13 cellular contexts compared by ENCODE assay signal in the genomic region with DNA sequence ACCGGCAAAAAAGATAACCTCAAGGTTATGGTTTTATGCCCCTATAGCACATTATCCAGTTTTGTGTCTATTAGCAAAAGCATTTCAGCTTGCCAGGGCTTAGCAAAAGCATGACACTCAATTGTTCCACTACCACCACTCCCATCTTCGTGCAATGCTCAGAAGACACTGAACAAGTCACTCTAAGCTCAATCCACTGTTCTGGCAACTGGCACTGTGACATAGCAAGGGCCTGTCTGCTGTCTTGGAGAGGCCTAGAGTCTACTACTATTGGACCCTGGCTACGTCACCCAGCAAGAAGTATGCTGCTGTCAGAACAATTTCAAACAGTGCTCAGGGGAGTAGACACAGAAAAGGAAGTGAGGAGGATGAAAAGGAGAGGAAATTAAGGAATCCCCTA.
DNase-seq lines count a peak whose midpoint lies in the region; ATAC-seq and TF ChIP-seq lines count a peak whose summit lies in the region.
"Had no signal": no experiment of that assay in that cellular context is flagged by ENCODE, and none has a peak within 500 bp of the region (broad histone marks: within the 10 kb centered on the region; RNA-seq: fewer than 3 reads in every experiment).

No MANE protein-coding gene starts in this region.

- no peak overlapping the region for H3K4me3 Mint-ChIP-seq in activated T-cell treated with anti-CD3 and anti-CD28 coated beads, Interleukin-2, amount 50 U/mL, for 24 hours
- H3K4me3 Mint-ChIP-seq in activated T-cell treated with anti-CD3 and anti-CD28 coated beads, Interleukin-2, amount 50 U/mL, for 4 hours = no peak overlapping the region
- no peak overlapping the region for H3K4me3 Mint-ChIP-seq in chondrocyte (ENCODE audit: unreplicated experiment)

- no peak overlapping the region for H3K4me3 ChIP-seq in transverse colon

- in situ Hi-C loops in transverse colon (cut with MboI; ENCODE audit: low pct_ligation_motif_present in 1 of 4, low pct_unique_long_range_greater_than_20kb in 1 of 4, low sequenced_read_pairs in 3 of 4) = no loop called here

- 38 to 52% methylated on average over 3 of the region's 3 CpGs for WGBS in transverse colon (ENCODE audit: low coverage in 1 of 2), 2 donors

- H3K4me1 Mint-ChIP-seq in activated T-cell treated with anti-CD3 and anti-CD28 coated beads, Interleukin-2, amount 50 U/mL, for 24 hours (ENCODE audit: low read depth) = peaks cover 29% of the 10 kb centered on the region
- H3K4me1 Mint-ChIP-seq in activated T-cell treated with anti-CD3 and anti-CD28 coated beads, Interleukin-2, amount 50 U/mL, for 4 hours (ENCODE audit: low read depth) = peaks cover 20% of the 10 kb centered on the region
- peaks cover 79% of the 10 kb centered on the region for H3K4me1 Mint-ChIP-seq in chondrocyte (ENCODE audit: low read depth)

- peak overlapping the region; percentile 54 to 71 (median 66) for H3K27ac ChIP-seq in transverse colon
- H3K27ac ChIP-seq: neutrophil had no signal

- TF ChIP-seq CTCF in chondrocyte (IDR thresholded peaks at IDR 0.05) = no peak
- TF ChIP-seq CTCF in transverse colon (IDR thresholded peaks at IDR 0.05) = no peak

- peaks cover 14 to 59% (median 21%) of the 10 kb centered on the region in 4 donors for H3K4me1 ChIP-seq in transverse colon

- TF ChIP-seq POLR2A in transverse colon (IDR thresholded peaks at IDR 0.05) = no peak

- no peak for ATAC-seq in activated T-cell treated with anti-CD3 and anti-CD28 coated beads, Interleukin-2, amount 50 U/mL, for 4 hours
- ATAC-seq in HG03280 (IDR thresholded peaks at IDR 0.05; ENCODE audit: unreplicated experiment) (no peak), GM21717 (IDR thresholded peaks at IDR 0.05; ENCODE audit: unreplicated experiment) (no peak)
- ATAC-seq: activated CD4-positive, CD25-positive, alpha-beta regulatory T cell treated with anti-CD3 and anti-CD28 coated beads, Interleukin-2, amount 50 U/mL, for 24 hours; activated T-cell treated with anti-CD3 and anti-CD28 coated beads, Interleukin-2, amount 50 U/mL, for 72 hours had no signal

- intact Hi-C loops in transverse colon (cut with DNase I; ENCODE audit: low total_unique reads) = no loop called here

- H3K36me3 Mint-ChIP-seq in activated T-cell treated with anti-CD3 and anti-CD28 coated beads, Interleukin-2, amount 50 U/mL, for 24 hours (ENCODE audit: low read depth) = no peaks in the 10 kb centered on the region
- H3K36me3 Mint-ChIP-seq in activated T-cell treated with anti-CD3 and anti-CD28 coated beads, Interleukin-2, amount 50 U/mL, for 4 hours (ENCODE audit: insufficient read depth) = no peaks in the 10 kb centered on the region
- no peaks in the 10 kb centered on the region for H3K36me3 Mint-ChIP-seq in chondrocyte (ENCODE audit: low read depth)

- H3K27me3 Mint-ChIP-seq in activated T-cell treated with anti-CD3 and anti-CD28 coated beads, Interleukin-2, amount 50 U/mL, for 24 hours = no peaks in the 10 kb centered on the region
- H3K27me3 Mint-ChIP-seq in activated T-cell treated with anti-CD3 and anti-CD28 coated beads, Interleukin-2, amount 50 U/mL, for 4 hours (ENCODE audit: low read depth) = no peaks in the 10 kb centered on the region
- H3K27me3 Mint-ChIP-seq in chondrocyte (ENCODE audit: low read depth) = no peaks in the 10 kb centered on the region

- H3K9me3 Mint-ChIP-seq in activated T-cell treated with anti-CD3 and anti-CD28 coated beads, Interleukin-2, amount 50 U/mL, for 24 hours = no peaks in the 10 kb centered on the region
- no peaks in the 10 kb centered on the region for H3K9me3 Mint-ChIP-seq in activated T-cell treated with anti-CD3 and anti-CD28 coated beads, Interleukin-2, amount 50 U/mL, for 4 hours
- H3K9me3 Mint-ChIP-seq in chondrocyte (ENCODE audit: low read depth) = no peaks in the 10 kb centered on the region
- H3K9me3 Mint-ChIP-seq: activated T-cell treated with anti-CD3 and anti-CD28 coated beads, Interleukin-2, amount 50 U/mL, for 72 hours had no signal

- H3K27ac Mint-ChIP-seq in activated T-cell treated with anti-CD3 and anti-CD28 coated beads, Interleukin-2, amount 50 U/mL, for 24 hours = peak overlapping the region; percentile 71
- H3K27ac Mint-ChIP-seq in chondrocyte (ENCODE audit: unreplicated experiment) = peak overlapping the region; percentile 97
- H3K27ac Mint-ChIP-seq: activated T-cell treated with anti-CD3 and anti-CD28 coated beads, Interleukin-2, amount 50 U/mL, for 72 hours had no signal

- TF ChIP-seq EP300 in transverse colon (IDR thresholded peaks at IDR 0.05; ENCODE audit: low read depth) = no peak

- H3K36me3 ChIP-seq in transverse colon = no peaks in the 10 kb centered on the region

- H3K27me3 ChIP-seq in transverse colon = no peaks in the 10 kb centered on the region
- H3K27me3 ChIP-seq: neutrophil had no signal

- DNase-seq in activated T-cell treated with anti-CD3 and anti-CD28 coated beads, Interleukin-2, amount 50 U/mL, for 24 hours = no peak
- no peak for DNase-seq in activated T-cell treated with anti-CD3 and anti-CD28 coated beads, Interleukin-2, amount 50 U/mL, for 4 hours
- DNase-seq in chondrocyte (ENCODE audit: low spot score) (no peak), medulla oblongata (ENCODE audit: extremely low spot score) (peak; percentile 37), transverse colon (no peak), UCSD-AML1 (lab: John Stamatoyannopoulos, UW; ENCODE audit: unreplicated experiment) (no peak)
- DNase-seq: activated T-cell treated with anti-CD3 and anti-CD28 coated beads, Interleukin-2, amount 50 U/mL, for 72 hours; DMS 273 treated with DMSO at 0.1 percent for 48 hours; NCI-H2081 treated with DMSO at 0.1 percent for 48 hours had no signal

- no peaks in the 10 kb centered on the region for H3K9me3 ChIP-seq in transverse colon
- H3K9me3 ChIP-seq: neutrophil had no signal
